Comparison of ENCODE assay signal across 1 cellular context in the genomic region with DNA sequence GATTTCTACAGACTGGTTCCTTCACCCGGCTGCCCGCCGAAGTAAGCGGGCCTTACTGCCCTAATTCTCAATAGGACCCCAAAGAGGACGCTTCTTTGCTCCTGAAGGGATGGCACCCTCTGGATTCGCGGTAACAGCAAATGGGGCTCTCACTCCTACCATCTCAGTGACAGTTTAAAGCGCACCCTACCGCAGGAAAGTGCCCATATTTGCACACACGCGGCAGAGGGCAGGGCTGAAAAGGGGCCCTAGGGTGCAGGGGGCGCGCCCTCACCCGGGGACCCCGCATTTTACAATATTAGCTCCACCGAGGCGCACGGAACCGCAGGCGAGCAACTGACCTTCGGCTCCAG.
TF ChIP-seq lines count a peak whose summit lies in the region.

No MANE protein-coding gene starts in this region.

TF ChIP-seq in HepG2, 621 proteins besides CTCF, POLR2A, EP300 and RAD21 (continued from another document):
- TF ChIP-seq, protein P1, sequence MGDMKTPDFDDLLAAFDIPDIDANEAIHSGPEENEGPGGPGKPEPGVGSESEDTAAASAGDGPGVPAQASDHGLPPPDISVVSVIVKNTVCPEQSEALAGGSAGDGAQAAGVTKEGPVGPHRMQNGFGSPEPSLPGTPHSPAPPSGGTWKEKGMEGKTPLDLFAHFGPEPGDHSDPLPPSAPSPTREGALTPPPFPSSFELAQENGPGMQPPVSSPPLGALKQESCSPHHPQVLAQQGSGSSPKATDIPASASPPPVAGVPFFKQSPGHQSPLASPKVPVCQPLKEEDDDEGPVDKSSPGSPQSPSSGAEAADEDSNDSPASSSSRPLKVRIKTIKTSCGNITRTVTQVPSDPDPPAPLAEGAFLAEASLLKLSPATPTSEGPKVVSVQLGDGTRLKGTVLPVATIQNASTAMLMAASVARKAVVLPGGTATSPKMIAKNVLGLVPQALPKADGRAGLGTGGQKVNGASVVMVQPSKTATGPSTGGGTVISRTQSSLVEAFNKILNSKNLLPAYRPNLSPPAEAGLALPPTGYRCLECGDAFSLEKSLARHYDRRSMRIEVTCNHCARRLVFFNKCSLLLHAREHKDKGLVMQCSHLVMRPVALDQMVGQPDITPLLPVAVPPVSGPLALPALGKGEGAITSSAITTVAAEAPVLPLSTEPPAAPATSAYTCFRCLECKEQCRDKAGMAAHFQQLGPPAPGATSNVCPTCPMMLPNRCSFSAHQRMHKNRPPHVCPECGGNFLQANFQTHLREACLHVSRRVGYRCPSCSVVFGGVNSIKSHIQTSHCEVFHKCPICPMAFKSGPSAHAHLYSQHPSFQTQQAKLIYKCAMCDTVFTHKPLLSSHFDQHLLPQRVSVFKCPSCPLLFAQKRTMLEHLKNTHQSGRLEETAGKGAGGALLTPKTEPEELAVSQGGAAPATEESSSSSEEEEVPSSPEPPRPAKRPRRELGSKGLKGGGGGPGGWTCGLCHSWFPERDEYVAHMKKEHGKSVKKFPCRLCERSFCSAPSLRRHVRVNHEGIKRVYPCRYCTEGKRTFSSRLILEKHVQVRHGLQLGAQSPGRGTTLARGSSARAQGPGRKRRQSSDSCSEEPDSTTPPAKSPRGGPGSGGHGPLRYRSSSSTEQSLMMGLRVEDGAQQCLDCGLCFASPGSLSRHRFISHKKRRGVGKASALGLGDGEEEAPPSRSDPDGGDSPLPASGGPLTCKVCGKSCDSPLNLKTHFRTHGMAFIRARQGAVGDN (CRISPR knock-in tag; IDR thresholded peaks at IDR 0.05) = no peak; the same call in 1 of the 2 replicates
- TF ChIP-seq ZNF3 (CRISPR knock-in tag; IDR thresholded peaks at IDR 0.05) (no peak), GATAD2A (CRISPR knock-in tag; IDR thresholded peaks at IDR 0.05) (0 out of 2 replicates have a peak, but pooled peaks have one; percentile 27), ZNF761 (CRISPR knock-in tag; conservative IDR thresholded peaks at IDR 0.05) (no peak), ZNF251 (CRISPR knock-in tag; IDR thresholded peaks at IDR 0.05) (no peak), POLR2G (IDR thresholded peaks at IDR 0.05; ENCODE audit: low read depth, low read length) (no peak), ZNF788 (CRISPR knock-in tag; IDR thresholded peaks at IDR 0.05; ENCODE audit: borderline replicate concordance) (no peak; the same call in 1 of the 2 replicates), KMT2A (CRISPR knock-in tag; IDR thresholded peaks at IDR 0.05) (no peak), HIVEP1 (CRISPR knock-in tag; IDR thresholded peaks at IDR 0.05) (no peak; the same call in 1 of the 2 replicates), HNRNPK (IDR thresholded peaks at IDR 0.05; ENCODE audit: low read depth, low read length, poor library complexity, severe bottlenecking) (no peak), KLF9 (CRISPR knock-in tag; IDR thresholded peaks at IDR 0.05; ENCODE audit: low read depth) (no peak)
- TF ChIP-seq, protein P2, sequence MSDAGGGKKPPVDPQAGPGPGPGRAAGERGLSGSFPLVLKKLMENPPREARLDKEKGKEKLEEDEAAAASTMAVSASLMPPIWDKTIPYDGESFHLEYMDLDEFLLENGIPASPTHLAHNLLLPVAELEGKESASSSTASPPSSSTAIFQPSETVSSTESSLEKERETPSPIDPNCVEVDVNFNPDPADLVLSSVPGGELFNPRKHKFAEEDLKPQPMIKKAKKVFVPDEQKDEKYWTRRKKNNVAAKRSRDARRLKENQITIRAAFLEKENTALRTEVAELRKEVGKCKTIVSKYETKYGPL (CRISPR knock-in tag; IDR thresholded peaks at IDR 0.05) = no peak
- TF ChIP-seq, protein P3, sequence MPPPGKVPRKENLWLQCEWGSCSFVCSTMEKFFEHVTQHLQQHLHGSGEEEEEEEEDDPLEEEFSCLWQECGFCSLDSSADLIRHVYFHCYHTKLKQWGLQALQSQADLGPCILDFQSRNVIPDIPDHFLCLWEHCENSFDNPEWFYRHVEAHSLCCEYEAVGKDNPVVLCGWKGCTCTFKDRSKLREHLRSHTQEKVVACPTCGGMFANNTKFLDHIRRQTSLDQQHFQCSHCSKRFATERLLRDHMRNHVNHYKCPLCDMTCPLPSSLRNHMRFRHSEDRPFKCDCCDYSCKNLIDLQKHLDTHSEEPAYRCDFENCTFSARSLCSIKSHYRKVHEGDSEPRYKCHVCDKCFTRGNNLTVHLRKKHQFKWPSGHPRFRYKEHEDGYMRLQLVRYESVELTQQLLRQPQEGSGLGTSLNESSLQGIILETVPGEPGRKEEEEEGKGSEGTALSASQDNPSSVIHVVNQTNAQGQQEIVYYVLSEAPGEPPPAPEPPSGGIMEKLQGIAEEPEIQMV (CRISPR knock-in tag; IDR thresholded peaks at IDR 0.05; ENCODE audit: low read depth) = no peak
- TF ChIP-seq, protein P4, sequence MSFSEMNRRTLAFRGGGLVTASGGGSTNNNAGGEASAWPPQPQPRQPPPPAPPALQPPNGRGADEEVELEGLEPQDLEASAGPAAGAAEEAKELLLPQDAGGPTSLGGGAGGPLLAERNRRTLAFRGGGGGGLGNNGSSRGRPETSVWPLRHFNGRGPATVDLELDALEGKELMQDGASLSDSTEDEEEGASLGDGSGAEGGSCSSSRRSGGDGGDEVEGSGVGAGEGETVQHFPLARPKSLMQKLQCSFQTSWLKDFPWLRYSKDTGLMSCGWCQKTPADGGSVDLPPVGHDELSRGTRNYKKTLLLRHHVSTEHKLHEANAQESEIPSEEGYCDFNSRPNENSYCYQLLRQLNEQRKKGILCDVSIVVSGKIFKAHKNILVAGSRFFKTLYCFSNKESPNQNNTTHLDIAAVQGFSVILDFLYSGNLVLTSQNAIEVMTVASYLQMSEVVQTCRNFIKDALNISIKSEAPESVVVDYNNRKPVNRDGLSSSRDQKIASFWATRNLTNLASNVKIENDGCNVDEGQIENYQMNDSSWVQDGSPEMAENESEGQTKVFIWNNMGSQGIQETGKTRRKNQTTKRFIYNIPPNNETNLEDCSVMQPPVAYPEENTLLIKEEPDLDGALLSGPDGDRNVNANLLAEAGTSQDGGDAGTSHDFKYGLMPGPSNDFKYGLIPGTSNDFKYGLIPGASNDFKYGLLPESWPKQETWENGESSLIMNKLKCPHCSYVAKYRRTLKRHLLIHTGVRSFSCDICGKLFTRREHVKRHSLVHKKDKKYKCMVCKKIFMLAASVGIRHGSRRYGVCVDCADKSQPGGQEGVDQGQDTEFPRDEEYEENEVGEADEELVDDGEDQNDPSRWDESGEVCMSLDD (CRISPR knock-in tag; IDR thresholded peaks at IDR 0.05; ENCODE audit: borderline replicate concordance) = peak; percentile 90
